Comparison of ENCODE assay signal across 17 cellular contexts in the genomic region with DNA sequence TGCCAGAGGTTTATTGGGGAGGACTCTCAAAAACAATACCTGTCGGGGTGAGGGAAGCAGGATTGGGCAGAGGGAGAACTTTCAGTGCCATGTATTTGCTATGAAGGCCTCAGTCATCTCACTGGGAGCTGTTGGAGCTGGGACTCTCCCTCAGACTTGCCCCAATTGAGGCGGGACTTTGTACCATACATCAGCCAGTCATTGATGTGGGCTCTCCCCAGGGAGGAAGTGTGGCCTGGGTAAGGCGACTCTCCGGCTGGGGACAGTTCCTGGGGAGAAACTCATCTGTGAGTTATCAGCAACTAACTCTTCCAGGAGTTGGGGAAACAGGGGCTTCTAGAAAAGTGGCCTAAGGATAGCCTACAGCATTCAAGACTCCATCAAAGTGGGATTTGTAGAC.
"Had no signal": no experiment of that assay in that cellular context is flagged by ENCODE, and none has a peak within 500 bp of the region (broad histone marks: within the 10 kb centered on the region; RNA-seq: fewer than 3 reads in every experiment).

No MANE protein-coding gene starts in this region.

- DNase-seq: activated CD4-positive, alpha-beta memory T cell treated with anti-CD3 and anti-CD28 coated beads for 36 hours; activated CD4-positive, alpha-beta T cell treated with anti-CD3 and anti-CD28 coated beads for 48 hours; activated CD4-positive, CD25-positive, alpha-beta regulatory T cell; activated effector memory CD4-positive, alpha-beta T cell treated with Interleukin-2 at 50 U/mL for 16 hours; activated naive CD4-positive, alpha-beta T cell treated with anti-CD3 and anti-CD28 coated beads for 36 hours; activated naive CD8-positive, alpha-beta T cell treated with anti-CD3 and anti-CD28 coated beads, Interleukin-2, amount 10 ng/mL, durations not matched to agents 7 days and 5 days; activated T-cell treated with anti-CD3 and anti-CD28 coated beads, Interleukin-2, amount 50 U/mL, for 72 hours; amniotic stem cell; effector memory CD4-positive, alpha-beta T cell; midbrain; ovary; spleen; stimulated activated CD4-positive, alpha-beta T cell treated with anti-CD3 and anti-CD28 coated beads, Interleukin-4, amount 100 ng/mL, for 1 hour; stimulated activated naive CD4-positive, alpha-beta T cell; testis; trophoblast cell; uterus had no signal

- ATAC-seq: activated T-cell treated with anti-CD3 and anti-CD28 coated beads, Interleukin-2, amount 50 U/mL, for 72 hours had no signal
